Comparison of ENCODE assay signal across 24 cellular contexts in genomic region chr5:132313378-132313777, GRCh38. TPM values are rescaled to one million over a fixed set of nuclear protein-coding genes. Genes with fewer than 3 reads are reported as not detected.
A peak's percentile ranks its signal among the peaks of the same experiment; 100 is the strongest.
DNase-seq lines count a peak whose midpoint lies in the region; ATAC-seq and TF ChIP-seq lines count a peak whose summit lies in the region.
"Had no signal": no experiment of that assay in that cellular context is flagged by ENCODE, and none has a peak within 500 bp of the region (broad histone marks: within the 10 kb centered on the region; RNA-seq: fewer than 3 reads in every experiment).

No MANE protein-coding gene starts in this region.

- H3K27me3 ChIP-seq in RWPE2 (ENCODE audit: insufficient read depth, poor library complexity, severe bottlenecking), result no peaks in the 10 kb centered on the region
- no peaks in the 10 kb centered on the region for H3K27me3 ChIP-seq in gastroesophageal sphincter
- H3K27me3 ChIP-seq: left lung, thyroid gland had no signal

- no peak for TF ChIP-seq POLR2A in gastroesophageal sphincter (IDR thresholded peaks at IDR 0.05)

- WGBS in gastroesophageal sphincter (ENCODE audit: low coverage in 1 of 2), 2 donors, result 78% methylated on average over 3 of the region's 3 CpGs; no CpG with 5 or more reads in 1 of the 2 donors

- no peak overlapping the region for H3K4me3 ChIP-seq in AG10803 (ENCODE audit: low read length)
- no peak overlapping the region for H3K4me3 ChIP-seq in RWPE2 (ENCODE audit: severe bottlenecking)
- no peak overlapping the region for H3K4me3 ChIP-seq in gastroesophageal sphincter
- H3K4me3 ChIP-seq in mucosa of descending colon, result no peak overlapping the region
- H3K4me3 ChIP-seq: left lung, SK-N-MC, thyroid gland had no signal

- H3K27ac ChIP-seq in RWPE2 (ENCODE audit: poor library complexity, severe bottlenecking) (no peak overlapping the region), gastroesophageal sphincter (no peak overlapping the region), substantia nigra (ENCODE audit: low read depth, low read length, poor library complexity, severe bottlenecking) (no peak overlapping the region)
- H3K27ac ChIP-seq: left lung, SK-N-MC, thyroid gland had no signal

- H3K9me3 ChIP-seq in RWPE2 (ENCODE audit: severe bottlenecking), result no peaks in the 10 kb centered on the region
- no peaks in the 10 kb centered on the region for H3K9me3 ChIP-seq in gastroesophageal sphincter
- H3K9me3 ChIP-seq in mucosa of descending colon, result no peaks in the 10 kb centered on the region
- H3K9me3 ChIP-seq: left lung, thyroid gland had no signal

- intact Hi-C loops in mucosa of descending colon (cut with DNase I, micrococcal nuclease), result no loop called here

- no peak for TF ChIP-seq EP300 in gastroesophageal sphincter (IDR thresholded peaks at IDR 0.05)

- DNase-seq in AG10803 (ENCODE audit: low read depth) (peak; percentile 91), RWPE2 (ENCODE audit: low spot score) (no peak), substantia nigra (lab: John Stamatoyannopoulos, UW) (no peak), mucosa of descending colon (no peak), T-helper 1 cell (no peak)
- DNase-seq in stimulated activated naive CD4-positive, alpha-beta T cell (lab: John Stamatoyannopoulos, UW), result no peak
- DNase-seq: activated CD8-positive, alpha-beta T cell treated with anti-CD3 and anti-CD28 coated beads for 36 hours; anterior cingulate cortex; dermis blood vessel endothelial cell; HCEC 1CT; hippocampal formation; KG1; left lung; naive B cell; NCI-H1417 treated with DMSO at 0.1 percent for 48 hours; NCI-H2081 treated with DMSO at 0.1 percent for 48 hours; NCI-H446; stimulated activated naive CD8-positive, alpha-beta T cell treated with anti-CD3 and anti-CD28 coated beads, Interleukin-15, amount 100 ng/mL, for 72 hours; T-helper 17 cell; thyroid gland had no signal

- TF ChIP-seq CTCF in AG10803 (conservative IDR thresholded peaks at IDR 0.05; ENCODE audit: low read length) (no peak), RWPE2 (IDR thresholded peaks at IDR 0.05; ENCODE audit: poor library complexity, severe bottlenecking) (no peak), gastroesophageal sphincter (IDR thresholded peaks at IDR 0.05) (no peak), mucosa of descending colon (IDR thresholded peaks at IDR 0.05) (no peak)

- H3K4me1 ChIP-seq in RWPE2 (ENCODE audit: insufficient read depth, poor library complexity, severe bottlenecking) (no peaks in the 10 kb centered on the region), gastroesophageal sphincter (peaks cover 0 to 10% (median 0%) of the 10 kb centered on the region in 3 donors), mucosa of descending colon (ENCODE audit: low read depth) (peaks cover 7% of the 10 kb centered on the region)
- H3K4me1 ChIP-seq: left lung had no signal

- peak; percentile 43 for ATAC-seq in RWPE2 (ENCODE audit: low read depth)
- ATAC-seq in esophagus mucosa, result peak; percentile 49
- ATAC-seq in gastroesophageal sphincter, result peak; percentile 32
- ATAC-seq in mucosa of descending colon, result no peak
- ATAC-seq: activated CD8-positive, alpha-beta T cell treated with anti-CD3 and anti-CD28 coated beads for 36 hours; left lung; stimulated activated naive CD8-positive, alpha-beta T cell treated with anti-CD3 and anti-CD28 coated beads, Interleukin-15, amount 100 ng/mL, for 72 hours; T-helper 17 cell had no signal

- H3K36me3 ChIP-seq in RWPE2 (ENCODE audit: low read depth) (peaks cover 5% of the 10 kb centered on the region), gastroesophageal sphincter (peaks cover 0 to 26% of the 10 kb centered on the region in 2 donors), mucosa of descending colon (ENCODE audit: low read depth) (no peaks in the 10 kb centered on the region)
- H3K36me3 ChIP-seq: thyroid gland had no signal

RNA-seq across cellular contexts. Expression of gene SLC22A4, which starts 19.2 kb away (rescaled TPM):
- total RNA-seq in esophagus mucosa (0.28 TPM), gastroesophageal sphincter (1 to 10 TPM in 1 of 4 donors, under 1 TPM in 3; 0.25 to 1.1 (median 0.61) TPM), mucosa of descending colon (10 to 100 TPM in 1 of 3 donors, 1 to 10 TPM in 2; 2.7 to 13.4 (median 3.6) TPM)

RNA-seq across cellular contexts. Expression of gene PDLIM4, which starts 55.9 kb away (rescaled TPM):
- total RNA-seq in esophagus mucosa, result 26.9 TPM
- total RNA-seq in gastroesophageal sphincter, result 100 to 1,000 TPM in 1 of 4 donors, 10 to 100 TPM in 3; 75.0 to 200 (median 92.7) TPM
- total RNA-seq in mucosa of descending colon, result 10 to 100 TPM in 1 of 3 donors, 1 to 10 TPM in 2; 5.1 to 59.0 (median 5.6) TPM
- total RNA-seq: activated CD8-positive, alpha-beta T cell treated with anti-CD3 and anti-CD28 coated beads for 36 hours; HT1080; T-helper 17 cell had no signal

RNA-seq across cellular contexts. Expression of gene SLC22A5, which starts 56.1 kb away (rescaled TPM):
- 2.7 TPM for total RNA-seq in esophagus mucosa
- 1 to 10 TPM; 6.5 to 9.6 (median 7.5) TPM for total RNA-seq in gastroesophageal sphincter
- total RNA-seq in mucosa of descending colon, result 10 to 100 TPM; 27.9 to 95.4 (median 29.4) TPM
